1 cellular context compared by ENCODE assay signal in the genomic region with DNA sequence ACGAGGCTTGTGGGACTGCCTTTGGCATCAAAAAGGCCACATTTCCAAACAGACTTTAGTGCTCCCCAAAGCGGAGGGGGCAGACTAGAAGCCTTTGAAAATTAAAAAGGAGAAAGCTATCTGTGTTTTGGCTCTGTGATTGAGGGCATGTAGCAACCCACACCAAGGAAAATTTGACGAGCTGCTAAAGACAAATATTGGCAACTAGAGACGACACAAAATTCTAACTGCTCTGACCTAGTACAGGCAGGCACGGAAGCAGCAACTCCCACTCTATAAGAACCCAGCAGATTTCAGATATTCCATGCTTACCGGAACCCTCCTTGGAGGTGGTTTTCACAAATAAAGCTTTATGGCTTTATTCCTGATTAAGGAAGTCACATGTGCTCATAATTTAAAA.
TF ChIP-seq lines count a peak whose summit lies in the region.

No MANE protein-coding gene starts in this region.

TF ChIP-seq in IMR-90, 13 proteins besides CTCF, POLR2A, EP300 and RAD21:
- TF ChIP-seq SMC3 (IDR thresholded peaks at IDR 0.05; ENCODE audit: low read depth, low read length), result no peak
- TF ChIP-seq, protein P1, sequence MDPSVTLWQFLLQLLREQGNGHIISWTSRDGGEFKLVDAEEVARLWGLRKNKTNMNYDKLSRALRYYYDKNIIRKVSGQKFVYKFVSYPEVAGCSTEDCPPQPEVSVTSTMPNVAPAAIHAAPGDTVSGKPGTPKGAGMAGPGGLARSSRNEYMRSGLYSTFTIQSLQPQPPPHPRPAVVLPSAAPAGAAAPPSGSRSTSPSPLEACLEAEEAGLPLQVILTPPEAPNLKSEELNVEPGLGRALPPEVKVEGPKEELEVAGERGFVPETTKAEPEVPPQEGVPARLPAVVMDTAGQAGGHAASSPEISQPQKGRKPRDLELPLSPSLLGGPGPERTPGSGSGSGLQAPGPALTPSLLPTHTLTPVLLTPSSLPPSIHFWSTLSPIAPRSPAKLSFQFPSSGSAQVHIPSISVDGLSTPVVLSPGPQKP (IDR thresholded peaks at IDR 0.05; ENCODE audit: borderline replicate concordance, low read depth, low read length), result no peak
- no peak for TF ChIP-seq MXI1 (IDR thresholded peaks at IDR 0.05; ENCODE audit: borderline replicate concordance, low read depth, low read length)
- no peak for TF ChIP-seq BHLHE40 (IDR thresholded peaks at IDR 0.05; ENCODE audit: low read depth, low read length)
- no peak for TF ChIP-seq RCOR1 (IDR thresholded peaks at IDR 0.05; ENCODE audit: insufficient replicate concordance, low read length)
- TF ChIP-seq FOS (IDR thresholded peaks at IDR 0.05; ENCODE audit: low read depth, low read length), result no peak
- TF ChIP-seq NFE2L2 (IDR thresholded peaks at IDR 0.05; ENCODE audit: low read depth, low read length), result no peak
- TF ChIP-seq MAFK (IDR thresholded peaks at IDR 0.05; ENCODE audit: low read depth, low read length), result no peak
- TF ChIP-seq, protein P2, sequence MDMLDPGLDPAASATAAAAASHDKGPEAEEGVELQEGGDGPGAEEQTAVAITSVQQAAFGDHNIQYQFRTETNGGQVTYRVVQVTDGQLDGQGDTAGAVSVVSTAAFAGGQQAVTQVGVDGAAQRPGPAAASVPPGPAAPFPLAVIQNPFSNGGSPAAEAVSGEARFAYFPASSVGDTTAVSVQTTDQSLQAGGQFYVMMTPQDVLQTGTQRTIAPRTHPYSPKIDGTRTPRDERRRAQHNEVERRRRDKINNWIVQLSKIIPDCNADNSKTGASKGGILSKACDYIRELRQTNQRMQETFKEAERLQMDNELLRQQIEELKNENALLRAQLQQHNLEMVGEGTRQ (IDR thresholded peaks at IDR 0.05; ENCODE audit: low read depth, low read length), result no peak
- TF ChIP-seq CHD1 (IDR thresholded peaks at IDR 0.05; ENCODE audit: low read depth, low read length), result no peak
- TF ChIP-seq RFX5 (IDR thresholded peaks at IDR 0.05; ENCODE audit: low read depth, low read length), result no peak
- no peak for TF ChIP-seq CEBPB (IDR thresholded peaks at IDR 0.05; ENCODE audit: low read depth, low read length)
- TF ChIP-seq MAZ (IDR thresholded peaks at IDR 0.05; ENCODE audit: borderline replicate concordance, low read depth, low read length), result no peak
